1 cellular context compared by ENCODE assay signal in genomic region chr3:184335661-184336483, GRCh38.
TF ChIP-seq lines count a peak whose summit lies in the region.

No MANE protein-coding gene starts in this region.

TF ChIP-seq in HEK293, 187 proteins besides CTCF, POLR2A, EP300 and RAD21 (continued from another document and continues in another):
- TF ChIP-seq PRDM2 (tag by site-specific recombination; IDR thresholded peaks at IDR 0.05; ENCODE audit: borderline replicate concordance), result no peak
- no peak for TF ChIP-seq ZNF558 (tag by site-specific recombination; IDR thresholded peaks at IDR 0.05)
- no peak for TF ChIP-seq SCRT1 (tag by site-specific recombination; IDR thresholded peaks at IDR 0.05; ENCODE audit: borderline replicate concordance)
- no peak for TF ChIP-seq ZNF184 (tag by site-specific recombination; IDR thresholded peaks at IDR 0.05)
- TF ChIP-seq ZNF391 (tag by site-specific recombination; IDR thresholded peaks at IDR 0.05; ENCODE audit: borderline replicate concordance, low read depth), result no peak
- TF ChIP-seq ZNF202 (tag by site-specific recombination; IDR thresholded peaks at IDR 0.05; ENCODE audit: borderline replicate concordance), result no peak
- TF ChIP-seq ZNF16 (tag by site-specific recombination; IDR thresholded peaks at IDR 0.05; ENCODE audit: low read depth), result no peak
- no peak for TF ChIP-seq ZNF302 (tag by site-specific recombination; IDR thresholded peaks at IDR 0.05; ENCODE audit: low read depth)
- no peak for TF ChIP-seq ZFP41 (tag by site-specific recombination; IDR thresholded peaks at IDR 0.05; ENCODE audit: borderline replicate concordance)
- TF ChIP-seq PBX3 (CRISPR knock-in tag; IDR thresholded peaks at IDR 0.05), result no peak
- no peak for TF ChIP-seq RBAK (tag by site-specific recombination; IDR thresholded peaks at IDR 0.05)
- no peak for TF ChIP-seq REPIN1 (tag by site-specific recombination; IDR thresholded peaks at IDR 0.05; ENCODE audit: low read depth)
- no peak for TF ChIP-seq ZNF140 (tag by site-specific recombination; IDR thresholded peaks at IDR 0.05)
- no peak for TF ChIP-seq ZBTB48 (tag by site-specific recombination; IDR thresholded peaks at IDR 0.05)
- TF ChIP-seq ZNF561 (tag by site-specific recombination; IDR thresholded peaks at IDR 0.05; ENCODE audit: borderline replicate concordance), result no peak
- no peak for TF ChIP-seq ZBTB1 (tag by site-specific recombination; IDR thresholded peaks at IDR 0.05)
- 0 out of 2 replicates have a peak, but pooled peaks have one; percentile 38 for TF ChIP-seq YY2 (tag by site-specific recombination; IDR thresholded peaks at IDR 0.05)
- TF ChIP-seq ZNF580 (tag by site-specific recombination; IDR thresholded peaks at IDR 0.05), result no peak
- TF ChIP-seq HOXA7 (CRISPR knock-in tag; IDR thresholded peaks at IDR 0.05; ENCODE audit: borderline replicate concordance), result no peak
- TF ChIP-seq ZNF362 (tag by site-specific recombination; IDR thresholded peaks at IDR 0.05), result no peak
- no peak for TF ChIP-seq ZNF266 (tag by site-specific recombination; IDR thresholded peaks at IDR 0.05; ENCODE audit: low read depth)
- no peak for TF ChIP-seq INSM2 (tag by site-specific recombination; IDR thresholded peaks at IDR 0.05)
- TF ChIP-seq ZNF596 (tag by site-specific recombination; IDR thresholded peaks at IDR 0.05), result no peak
- peak; percentile 81; the same call in 1 of the 2 replicates for TF ChIP-seq ZNF600 (tag by site-specific recombination; IDR thresholded peaks at IDR 0.05)
- TF ChIP-seq ZBTB44 (tag by site-specific recombination; IDR thresholded peaks at IDR 0.05), result no peak
- TF ChIP-seq ZNF768 (tag by site-specific recombination; IDR thresholded peaks at IDR 0.05), result no peak
- TF ChIP-seq ZNF513 (tag by site-specific recombination; IDR thresholded peaks at IDR 0.05), result no peak
- no peak for TF ChIP-seq ZNF692 (tag by site-specific recombination; IDR thresholded peaks at IDR 0.05)
- no peak for TF ChIP-seq ZNF394 (tag by site-specific recombination; IDR thresholded peaks at IDR 0.05; ENCODE audit: borderline replicate concordance)
- no peak for TF ChIP-seq ZSCAN5A (tag by site-specific recombination; IDR thresholded peaks at IDR 0.05)
- TF ChIP-seq ZNF521 (tag by site-specific recombination; IDR thresholded peaks at IDR 0.05), result no peak
- TF ChIP-seq KLF8 (tag by site-specific recombination; IDR thresholded peaks at IDR 0.05), result peak; percentile 90; the same call in 1 of the 2 replicates
- peak; percentile 38 for TF ChIP-seq SCRT2 (tag by site-specific recombination; IDR thresholded peaks at IDR 0.05)
- no peak for TF ChIP-seq ZNF792 (tag by site-specific recombination; IDR thresholded peaks at IDR 0.05)
- no peak for TF ChIP-seq ZBTB7A (tag by site-specific recombination; IDR thresholded peaks at IDR 0.05; ENCODE audit: low read depth)
- no peak for TF ChIP-seq ZNF175 (tag by site-specific recombination; IDR thresholded peaks at IDR 0.05)
- TF ChIP-seq ZNF571 (tag by site-specific recombination; IDR thresholded peaks at IDR 0.05), result no peak
- TF ChIP-seq ZNF169 (tag by site-specific recombination; IDR thresholded peaks at IDR 0.05), result no peak
- no peak for TF ChIP-seq ZNF155 (tag by site-specific recombination; IDR thresholded peaks at IDR 0.05)
- TF ChIP-seq ZNF37A (tag by site-specific recombination; IDR thresholded peaks at IDR 0.05), result no peak
- TF ChIP-seq ZBTB17 (tag by site-specific recombination; IDR thresholded peaks at IDR 0.05), result peak; percentile 77
- TF ChIP-seq ZNF704 (tag by site-specific recombination; IDR thresholded peaks at IDR 0.05), result no peak
- TF ChIP-seq OVOL3 (tag by site-specific recombination; IDR thresholded peaks at IDR 0.05), result no peak
- TF ChIP-seq ZEB2 (tag by site-specific recombination; IDR thresholded peaks at IDR 0.05), result peak; percentile 76; the same call in 1 of the 2 replicates
- TF ChIP-seq SP2 (tag by site-specific recombination; IDR thresholded peaks at IDR 0.05), result peak; percentile 86
- TF ChIP-seq ZNF132 (tag by site-specific recombination; IDR thresholded peaks at IDR 0.05; ENCODE audit: borderline replicate concordance), result no peak
- TF ChIP-seq ZNF707 (tag by site-specific recombination; IDR thresholded peaks at IDR 0.05), result no peak
- TF ChIP-seq GLI4 (tag by site-specific recombination; IDR thresholded peaks at IDR 0.05), result no peak
- TF ChIP-seq ZNF423 (tag by site-specific recombination; IDR thresholded peaks at IDR 0.05), result no peak
- TF ChIP-seq SETDB1 (IDR thresholded peaks at IDR 0.05; ENCODE audit: insufficient read length, low read length), result no peak
